ENCODE assay signal across 27 cellular contexts in the genomic region with DNA sequence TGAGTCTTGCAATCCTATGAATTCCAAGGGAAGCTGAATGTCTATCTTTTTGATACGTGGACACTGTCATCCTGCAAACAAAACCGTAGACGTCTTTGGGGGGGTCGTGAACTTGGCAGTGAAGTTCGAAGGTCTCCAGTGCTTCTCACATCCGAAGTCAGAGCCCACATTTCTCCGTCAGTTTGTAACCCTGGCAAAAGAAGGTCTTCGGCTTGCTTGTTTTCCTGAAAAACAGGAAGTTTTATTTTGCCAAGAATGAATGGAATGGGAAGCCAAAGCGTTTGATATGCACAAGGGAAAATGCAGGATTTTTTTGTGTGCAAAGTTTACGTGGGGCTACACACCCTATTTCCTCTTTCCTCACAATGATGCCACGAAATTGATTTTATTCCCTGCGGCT. TPM values are rescaled to one million over a fixed set of nuclear protein-coding genes. Genes with fewer than 3 reads are reported as not detected.
A peak's percentile ranks its signal among the peaks of the same experiment; 100 is the strongest.
DNase-seq lines count a peak whose midpoint lies in the region; ATAC-seq, FAIRE-seq and TF ChIP-seq lines count a peak whose summit lies in the region.
"Had no signal": no experiment of that assay in that cellular context is flagged by ENCODE, and none has a peak within 500 bp of the region (broad histone marks: within the 10 kb centered on the region; RNA-seq: fewer than 3 reads in every experiment).

No MANE protein-coding gene starts in this region.

- TF ChIP-seq EP300 in HepG2 (IDR thresholded peaks at IDR 0.05; ENCODE audit: low read depth in 2 of 2, low read length in 2 of 2) (no peak), HepG2 (CRISPR knock-in tag; IDR thresholded peaks at IDR 0.05; ENCODE audit: borderline replicate concordance) (no peak)

- no peak overlapping the region for H3K27ac Mint-ChIP-seq in activated naive CD4-positive, alpha-beta T cell treated with anti-CD3 and anti-CD28 coated beads for 36 hours
- H3K27ac Mint-ChIP-seq: CD4-positive, alpha-beta T cell had no signal

- H3K27me3 ChIP-seq in BJ (ENCODE audit: control insufficient read depth, insufficient read depth, low read length), result no peaks in the 10 kb centered on the region
- no peaks in the 10 kb centered on the region; the same call in 1 of the 2 replicates for H3K27me3 ChIP-seq in HUES6 (ENCODE audit: control insufficient read depth, insufficient read depth, low read length)
- H3K27me3 ChIP-seq in HepG2 (ENCODE audit: control insufficient read depth in 1 of 2, insufficient read depth in 2 of 2, low read length in 2 of 2), result no peaks in the 10 kb centered on the region; a peak in 1 of 5 replicates
- peaks cover 0 to 7% (median 0%) of the 10 kb centered on the region in 4 donors for H3K27me3 ChIP-seq in esophagus squamous epithelium
- H3K27me3 ChIP-seq: BLaER1 had no signal

- no peak for TF ChIP-seq RAD21 in HepG2 (CRISPR knock-in tag; IDR thresholded peaks at IDR 0.05)

- POLR2A ChIA-PET in BJ (lab: Charles Lee), result no interaction called here
- POLR2A ChIA-PET in HepG2 (lab: Yijun Ruan, JAX), result no interaction called here

- CTCF ChIA-PET in BJ (lab: Yijun Ruan, JAX) (no interaction called here), HepG2 (lab: Yijun Ruan, JAX; ENCODE audit: low intra/inter-chr PET ratio, low total read pairs) (no interaction called here)
- CTCF ChIA-PET in activated naive CD4-positive, alpha-beta T cell treated with anti-CD3 and anti-CD28 coated beads for 36 hours (lab: Charles Lee), result no interaction called here

- no peaks in the 10 kb centered on the region for H3K36me3 Mint-ChIP-seq in activated naive CD4-positive, alpha-beta T cell treated with anti-CD3 and anti-CD28 coated beads for 36 hours (ENCODE audit: low read depth)

- H3K27ac ChIP-seq in HUES6 (ENCODE audit: low read depth, low read length) (no peak overlapping the region; the same call in 1 of the 2 replicates), HepG2 (ENCODE audit: extremely low read length, insufficient read depth, low read length) (no peak overlapping the region), esophagus squamous epithelium (no peak overlapping the region)
- H3K27ac ChIP-seq: BLaER1, GM23248, HL-60 had no signal

- no TSS peak for BruUV-seq in HepG2 (replicated peaks; lab: Mats Ljungman, UMichigan)

- H3K4me2 ChIP-seq in HepG2 (ENCODE audit: low read depth, low read length), result no peak overlapping the region
- H3K4me2 ChIP-seq: BLaER1 had no signal

- H2AFZ ChIP-seq in HepG2 (ENCODE audit: low read length), result no peak overlapping the region
- H2AFZ ChIP-seq: GM23248 had no signal

- no peak for ATAC-seq in HepG2
- ATAC-seq in sciatic nerve, result no peak
- no peak for ATAC-seq in HG03439 (IDR thresholded peaks at IDR 0.05; ENCODE audit: unreplicated experiment)
- ATAC-seq: HCT116, Panc1 had no signal

- no peak overlapping the region for H3K4me3 Mint-ChIP-seq in activated naive CD4-positive, alpha-beta T cell treated with anti-CD3 and anti-CD28 coated beads for 36 hours
- H3K4me3 Mint-ChIP-seq: CD4-positive, alpha-beta T cell had no signal

- no peaks in the 10 kb centered on the region; the same call in 1 of the 2 replicates for H3K36me3 ChIP-seq in BJ (ENCODE audit: control insufficient read depth, insufficient read depth, low read length)
- H3K36me3 ChIP-seq in HUES6 (ENCODE audit: control insufficient read depth, insufficient read depth, low read length), result no peaks in the 10 kb centered on the region
- no peaks in the 10 kb centered on the region for H3K36me3 ChIP-seq in HepG2 (replicated peaks in 1 of 2; ENCODE audit: control insufficient read depth in 1 of 2, insufficient read depth in 2 of 2, low read length in 2 of 2)
- H3K36me3 ChIP-seq in esophagus squamous epithelium, result no peaks in the 10 kb centered on the region
- H3K36me3 ChIP-seq: BLaER1 had no signal

- FAIRE-seq in HepG2 (lab: Jason Lieb, UNC), result no peak
- FAIRE-seq: G401.6, GM12892 had no signal

- H4K20me1 ChIP-seq in HepG2 (ENCODE audit: insufficient read depth, low read length), result no peaks in the 10 kb centered on the region
- H4K20me1 ChIP-seq: BLaER1 had no signal

- WGBS in HepG2 (ENCODE audit: low lambda C conversion rate), result 34% methylated on average over 12 of the region's 12 CpGs
- 66 to 73% methylated on average over 10 to 12 of the region's 12 CpGs for WGBS in esophagus squamous epithelium, 2 donors

- no peaks in the 10 kb centered on the region for H3K27me3 Mint-ChIP-seq in activated naive CD4-positive, alpha-beta T cell treated with anti-CD3 and anti-CD28 coated beads for 36 hours (ENCODE audit: low read depth)

- no peaks in the 10 kb centered on the region for H3K79me2 ChIP-seq in HepG2 (ENCODE audit: insufficient read depth, low read length)

- H3K4me1 ChIP-seq in HUES6 (ENCODE audit: control insufficient read depth, insufficient read depth, low read length) (peaks cover 10% of the 10 kb centered on the region), HepG2 (ENCODE audit: insufficient read depth, low read length) (no peaks in the 10 kb centered on the region), esophagus squamous epithelium (no peaks in the 10 kb centered on the region)
- H3K4me1 ChIP-seq: BLaER1 had no signal

- no peak overlapping the region for H3K9ac ChIP-seq in HUES6 (ENCODE audit: low read length)
- no peak overlapping the region for H3K9ac ChIP-seq in HepG2 (ENCODE audit: insufficient read depth, low read depth, low read length)
- H3K9ac ChIP-seq: BLaER1, GM23248 had no signal

- H3K4me3 ChIP-seq in BJ (ENCODE audit: low read depth, low read length), result peak overlapping the region; percentile 10; the same call in 1 of the 2 replicates
- 0 out of 2 replicates have a peak overlapping the region, but pooled peaks have one; percentile 3 for H3K4me3 ChIP-seq in HUES6 (ENCODE audit: low read depth, low read length)
- no peak overlapping the region for H3K4me3 ChIP-seq in HepG2 (replicated peaks in 1 of 3; ENCODE audit: insufficient read depth in 1 of 3, low read depth in 2 of 3, low read length in 3 of 3)
- H3K4me3 ChIP-seq in esophagus squamous epithelium, result no peak overlapping the region
- H3K4me3 ChIP-seq: BLaER1, GM23248 had no signal

- intact Hi-C loops in HepG2 (cut with micrococcal nuclease; ENCODE audit: unreplicated experiment) (no loop called here), sciatic nerve (cut with DNase I) (no loop called here), esophagus squamous epithelium (cut with DNase I) (no loop called here)
- intact Hi-C loops in activated naive CD4-positive, alpha-beta T cell treated with anti-CD3 and anti-CD28 coated beads for 36 hours (cut with micrococcal nuclease), result no loop called here

- in situ Hi-C loops in HepG2 (cut with HindIII; ENCODE audit: extremely low pct_ligation_motif_present, low pct_unique_long_range_greater_than_20kb), result no loop called here

- H3K4me1 Mint-ChIP-seq in activated naive CD4-positive, alpha-beta T cell treated with anti-CD3 and anti-CD28 coated beads for 36 hours (ENCODE audit: low read depth), result no peaks in the 10 kb centered on the region

- DNase-seq in BJ (ENCODE audit: low read depth), result no peak
- DNase-seq in HepG2 (ENCODE audit: low spot score), result no peak
- peak; percentile 28 for DNase-seq in sciatic nerve (ENCODE audit: low spot score)
- DNase-seq in activated naive CD4-positive, alpha-beta T cell treated with anti-CD3 and anti-CD28 coated beads for 36 hours, result no peak
- DNase-seq in esophagus squamous epithelium (lab: John Stamatoyannopoulos, UW), result no peak
- DNase-seq in activated CD4-positive, alpha-beta T cell treated with anti-CD3 and anti-CD28 coated beads for 48 hours, result no peak
- DNase-seq: CD4-positive, alpha-beta T cell; COR-L47; DMS79 treated with DMSO at 0.1 percent for 48 hours; GM23248; KG1; NCI-H1105; NCI-H146; NCI-H2029; NCI-H345; NCI-H524; NCI-H82 had no signal

- H3K9me3 Mint-ChIP-seq in activated naive CD4-positive, alpha-beta T cell treated with anti-CD3 and anti-CD28 coated beads for 36 hours, result no peaks in the 10 kb centered on the region

- TF ChIP-seq CTCF in BJ (IDR thresholded peaks at IDR 0.05; ENCODE audit: insufficient read depth, low read depth, low read length) (no peak), HepG2 (CRISPR knock-in tag; IDR thresholded peaks at IDR 0.05) (no peak), esophagus squamous epithelium (IDR thresholded peaks at IDR 0.05) (no peak)

- no peaks in the 10 kb centered on the region for H3K9me3 ChIP-seq in HUES6 (ENCODE audit: control insufficient read depth, insufficient read depth, low read depth, low read length)
- H3K9me3 ChIP-seq in HepG2 (ENCODE audit: low read length), result no peaks in the 10 kb centered on the region
- H3K9me3 ChIP-seq in esophagus squamous epithelium, result no peaks in the 10 kb centered on the region
- H3K9me3 ChIP-seq: BLaER1 had no signal

- TF ChIP-seq POLR2A in HepG2 (IDR thresholded peaks at IDR 0.05; ENCODE audit: insufficient read depth in 1 of 2, low read depth in 2 of 2, low read length in 2 of 2), result no peak
- TF ChIP-seq POLR2A in esophagus squamous epithelium (IDR thresholded peaks at IDR 0.05), result no peak

RNA-seq across cellular contexts. Expression of a gene that starts 36.8 kb away (rescaled TPM):
- polyA plus RNA-seq in BJ (2011; rRNA removed) (18.2 and 22.8 TPM in 2 replicates), HepG2 (2011; rRNA removed) (not detected in 2 replicates)
- polyA minus RNA-seq in BJ (2011; rRNA and poly(A)+ RNA removed), result 12.0 and 14.5 TPM in 2 replicates
- total RNA-seq in HepG2 (2016; rRNA removed; fragmentation: Illumina TruSeq; extraction: Trizol) (not detected in 2 replicates), sciatic nerve (0.36 TPM), esophagus squamous epithelium (under 1 TPM in 1 of 4 donors, not detected in 3; 0.19 TPM)
- not detected in 2 replicates for total RNA-seq in HepG2 (2016; cell fraction: cytosol; rRNA removed; fragmentation: Illumina TruSeq; extraction: Trizol; ENCODE audit: low read depth)
- not detected in 2 replicates for total RNA-seq in HepG2 (2016; cell fraction: insoluble cytoplasmic fraction; rRNA removed; fragmentation: Illumina TruSeq; extraction: Trizol)
- not detected in 2 replicates for total RNA-seq in HepG2 (2016; cell fraction: membrane; rRNA removed; fragmentation: Illumina TruSeq; extraction: Trizol)
- not detected in 2 replicates for total RNA-seq in HepG2 (2016; cell fraction: nucleus; rRNA removed; fragmentation: Illumina TruSeq; extraction: Trizol)
- not detected in 2 replicates for polyA plus RNA-seq in HepG2 (2011; cell fraction: cytosol; rRNA removed)
- polyA plus RNA-seq in HepG2 (2011; cell fraction: nucleus; rRNA removed), result not detected in 2 replicates
- polyA plus RNA-seq in HepG2 (2012), result not detected in 2 replicates
- polyA plus RNA-seq in HepG2 (2016; cell fraction: cytosol; fragmentation: Illumina TruSeq; extraction: Trizol; ENCODE audit: low read depth), result not detected in 2 replicates
- not detected in 2 replicates for polyA plus RNA-seq in HepG2 (2016; cell fraction: insoluble cytoplasmic fraction; fragmentation: Illumina TruSeq; extraction: Trizol; ENCODE audit: low read depth)
- polyA plus RNA-seq in HepG2 (2016; cell fraction: membrane; fragmentation: Illumina TruSeq; extraction: Trizol; ENCODE audit: low read depth), result not detected in 2 replicates
- not detected in 2 replicates for polyA plus RNA-seq in HepG2 (2016; cell fraction: nucleus; fragmentation: Illumina TruSeq; extraction: Trizol; ENCODE audit: insufficient read depth, low read depth)
- not detected in 2 replicates for polyA minus RNA-seq in HepG2 (2011; rRNA and poly(A)+ RNA removed; ENCODE audit: low replicate concordance)
- not detected in 2 replicates for polyA minus RNA-seq in HepG2 (2011; cell fraction: cytosol; rRNA and poly(A)+ RNA removed)
- not detected in 2 replicates for polyA minus RNA-seq in HepG2 (2011; cell fraction: nucleus; rRNA and poly(A)+ RNA removed)
- total RNA-seq in activated naive CD4-positive, alpha-beta T cell treated with anti-CD3 and anti-CD28 coated beads for 36 hours, result not detected
- total RNA-seq: A673; CD4-positive, alpha-beta T cell; GM23248; HT-29 had no signal
- polyA plus RNA-seq: GM23248 had no signal

Comparison
In these comparisons a context has a peak if more than half of its experiments do, and no peak if none do; other contexts are left out.
1. H3K4me3 ChIP-seq: peak in BJ (single experiment) and HUES6 (single experiment); none in HepG2 (0 of 3) and esophagus squamous epithelium (0 of 4).